13 cellular contexts compared by ENCODE assay signal in the genomic region with DNA sequence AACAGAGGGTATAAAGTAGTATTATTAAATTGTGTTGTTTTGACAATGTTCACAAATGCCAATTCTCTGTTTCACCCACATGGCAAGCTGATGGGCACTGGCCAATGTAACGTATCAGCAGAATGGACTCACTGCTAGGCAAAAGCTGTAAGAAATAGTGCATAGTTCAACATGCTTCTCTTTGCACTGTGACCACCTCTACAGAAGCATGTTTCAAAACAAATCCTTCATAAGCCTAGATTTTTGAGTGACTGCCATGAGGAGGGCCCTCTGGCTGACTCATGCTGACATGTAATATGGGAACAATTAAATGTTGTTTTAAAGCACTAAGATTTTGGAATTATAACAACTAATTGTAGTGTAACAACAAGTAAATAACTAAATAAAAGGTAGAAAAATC. TPM values are rescaled to one million over a fixed set of nuclear protein-coding genes. Genes with fewer than 3 reads are reported as not detected.
A peak's percentile ranks its signal among the peaks of the same experiment; 100 is the strongest.
DNase-seq lines count a peak whose midpoint lies in the region; TF ChIP-seq lines count a peak whose summit lies in the region.
"Had no signal": no experiment of that assay in that cellular context is flagged by ENCODE, and none has a peak within 500 bp of the region (broad histone marks: within the 10 kb centered on the region; RNA-seq: fewer than 3 reads in every experiment).

No MANE protein-coding gene starts in this region.

- no peak overlapping the region for H3K9ac ChIP-seq in smooth muscle cell (ENCODE audit: low read depth)

- no peak overlapping the region for H2AFZ ChIP-seq in smooth muscle cell (ENCODE audit: low read depth)

- H3K9me3 Mint-ChIP-seq in activated CD4-positive, alpha-beta T cell treated with anti-CD3 and anti-CD28 coated beads, Interleukin-2, amount 10 ng/mL, durations not matched to agents 24 days and 14 days = peaks cover 25% of the 10 kb centered on the region

- WGBS in smooth muscle cell (ENCODE audit: low lambda C conversion rate) = 100% methylated on average over 1 of the region's 1 CpG

- H3K9me3 ChIP-seq in smooth muscle cell (replicated peaks; ENCODE audit: low read depth) = no peaks in the 10 kb centered on the region

- H3K4me1 Mint-ChIP-seq in activated CD4-positive, alpha-beta T cell treated with anti-CD3 and anti-CD28 coated beads, Interleukin-2, amount 10 ng/mL, durations not matched to agents 24 days and 14 days = peaks cover 44% of the 10 kb centered on the region

- peaks cover 7% of the 10 kb centered on the region for H3K4me1 ChIP-seq in smooth muscle cell (ENCODE audit: low read depth)

- H3K27ac ChIP-seq in smooth muscle cell (ENCODE audit: low read depth) = no peak overlapping the region
- H3K27ac ChIP-seq: A549 had no signal

- H3K4me2 ChIP-seq in smooth muscle cell = peak overlapping the region; percentile 15
- H3K4me2 ChIP-seq: A549 had no signal

- TF ChIP-seq CTCF in fibroblast of mammary gland (conservative IDR thresholded peaks at IDR 0.05; ENCODE audit: control insufficient read depth, insufficient read depth, low read depth, low read length) = no peak
- TF ChIP-seq CTCF in smooth muscle cell (IDR thresholded peaks at IDR 0.05; ENCODE audit: borderline replicate concordance, insufficient read depth, poor library complexity, severe bottlenecking) = no peak

- H3K4me3 ChIP-seq in fibroblast of mammary gland (ENCODE audit: control insufficient read depth, low read depth, low read length) (no peak overlapping the region), smooth muscle cell (no peak overlapping the region)
- H3K4me3 ChIP-seq: A549, lung had no signal

- peaks cover 45% of the 10 kb centered on the region for H3K79me2 ChIP-seq in smooth muscle cell (ENCODE audit: low read depth)

- H3K4me3 Mint-ChIP-seq in activated CD4-positive, alpha-beta T cell treated with anti-CD3 and anti-CD28 coated beads, Interleukin-2, amount 10 ng/mL, durations not matched to agents 24 days and 14 days = no peak overlapping the region
- H3K4me3 Mint-ChIP-seq: T-helper 1 cell treated with Interleukin-12 subunit alpha and Interleukin-12 subunit beta and Interleukin-4 antibody, amounts not matched to agents 30 μg/mL and 1 μg/mL, for 36 hours had no signal

- H3K36me3 Mint-ChIP-seq in activated CD4-positive, alpha-beta T cell treated with anti-CD3 and anti-CD28 coated beads, Interleukin-2, amount 10 ng/mL, durations not matched to agents 24 days and 14 days (ENCODE audit: low read depth) = peaks cover 59% of the 10 kb centered on the region

- peaks cover 10% of the 10 kb centered on the region for H3K36me3 ChIP-seq in smooth muscle cell (ENCODE audit: low read depth)

- intact Hi-C loops in activated CD4-positive, alpha-beta T cell treated with anti-CD3 and anti-CD28 coated beads, Interleukin-2, amount 10 ng/mL, durations not matched to agents 24 days and 14 days (cut with micrococcal nuclease) = no loop called here

- H4K20me1 ChIP-seq in smooth muscle cell (ENCODE audit: low read depth) = no peaks in the 10 kb centered on the region

- DNase-seq in activated CD4-positive, alpha-beta T cell treated with anti-CD3 and anti-CD28 coated beads, Interleukin-2, amount 10 ng/mL, durations not matched to agents 24 days and 14 days = peak; percentile 38
- no peak for DNase-seq in activated CD4-positive, alpha-beta T cell treated with anti-CD3 and anti-CD28 coated beads, Interleukin-2, amount 50 U/mL, for 4 hours
- peak; percentile 29 for DNase-seq in RKO (ENCODE audit: low spot score)
- DNase-seq in fibroblast of mammary gland (ENCODE audit: low read depth) = peak; percentile 93
- DNase-seq in smooth muscle cell (lab: John Stamatoyannopoulos, UW; ENCODE audit: unreplicated experiment) = no peak
- no peak for DNase-seq in DMS79 treated with DMSO at 0.1 percent for 48 hours (lab: John Stamatoyannopoulos, UW)
- no peak for DNase-seq in activated effector memory CD4-positive, alpha-beta T cell treated with anti-CD3 and anti-CD28 coated beads, Interleukin-2, amount 50 U/mL, for 16 hours
- no peak for DNase-seq in hippocampal formation (lab: John Stamatoyannopoulos, UW)
- DNase-seq: anterior cingulate cortex, NCI-H1694 treated with DMSO at 0.1 percent for 48 hours had no signal

- H3K27me3 Mint-ChIP-seq in activated CD4-positive, alpha-beta T cell treated with anti-CD3 and anti-CD28 coated beads, Interleukin-2, amount 10 ng/mL, durations not matched to agents 24 days and 14 days = no peaks in the 10 kb centered on the region

- no peak overlapping the region for H3K27ac Mint-ChIP-seq in activated CD4-positive, alpha-beta T cell treated with anti-CD3 and anti-CD28 coated beads, Interleukin-2, amount 10 ng/mL, durations not matched to agents 24 days and 14 days
- H3K27ac Mint-ChIP-seq: T-helper 1 cell treated with Interleukin-12 subunit alpha and Interleukin-12 subunit beta and Interleukin-4 antibody, amounts not matched to agents 30 μg/mL and 1 μg/mL, for 36 hours had no signal

- peaks cover 6% of the 10 kb centered on the region for H3F3A ChIP-seq in smooth muscle cell (ENCODE audit: low read depth)

- no peaks in the 10 kb centered on the region for H3K27me3 ChIP-seq in smooth muscle cell (ENCODE audit: low read depth)

RNA-seq across cellular contexts. Expression of a gene that starts 3.2 kb away (rescaled TPM):
- 39.1 and 40.8 TPM in 2 replicates for total RNA-seq in activated CD4-positive, alpha-beta T cell treated with anti-CD3 and anti-CD28 coated beads, Interleukin-2, amount 10 ng/mL, durations not matched to agents 24 days and 14 days
- total RNA-seq in smooth muscle cell = 50.8 and 52.4 TPM in 2 replicates
- 23.4 and 36.2 TPM in 2 replicates for polyA plus RNA-seq in smooth muscle cell

Comparison
In these comparisons a context has a peak if more than half of its experiments do, and no peak if none do; other contexts are left out.
1. DNase-seq: peak in activated CD4-positive, alpha-beta T cell treated with anti-CD3 and anti-CD28 coated beads, Interleukin-2, amount 10 ng/mL, durations not matched to agents 24 days and 14 days (single experiment), RKO (single experiment) and fibroblast of mammary gland (single experiment); none in activated CD4-positive, alpha-beta T cell treated with anti-CD3 and anti-CD28 coated beads, Interleukin-2, amount 50 U/mL, for 4 hours (0 of 2), smooth muscle cell (single experiment), DMS79 treated with DMSO at 0.1 percent for 48 hours (single experiment), activated effector memory CD4-positive, alpha-beta T cell treated with anti-CD3 and anti-CD28 coated beads, Interleukin-2, amount 50 U/mL, for 16 hours (single experiment) and hippocampal formation (0 of 2).